Comparison of ENCODE assay signal across 28 cellular contexts in the genomic region with DNA sequence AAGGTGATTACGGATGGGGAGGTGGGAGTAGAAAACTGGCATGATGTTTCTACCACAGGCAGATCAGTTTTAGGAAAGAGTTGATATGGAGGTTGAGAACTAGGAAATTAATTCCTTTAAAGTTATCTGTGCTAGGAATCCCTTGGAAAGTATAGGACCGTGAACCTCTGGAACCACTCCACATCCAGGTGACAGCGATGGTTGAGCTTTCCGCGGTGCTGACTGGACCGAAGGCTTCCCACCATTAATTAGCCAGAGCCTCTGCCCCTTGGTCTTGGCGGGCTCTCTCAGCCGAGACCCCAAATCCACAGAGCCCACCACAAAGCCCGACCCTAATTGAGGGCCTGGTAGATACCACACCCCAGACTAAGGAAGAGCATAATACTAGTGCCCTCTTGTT.
"Had no signal": no experiment of that assay in that cellular context is flagged by ENCODE, and none has a peak within 500 bp of the region (broad histone marks: within the 10 kb centered on the region; RNA-seq: fewer than 3 reads in every experiment).

No MANE protein-coding gene starts in this region.

- H3K4me1 ChIP-seq: stomach, suprapubic skin, testis, thyroid gland, tibial artery, tibial nerve, upper lobe of left lung, upper lobe of right lung, uterus, vagina had no signal

- H3K4me3 Mint-ChIP-seq: stimulated activated effector memory CD8-positive, alpha-beta T cell treated with anti-CD3 and anti-CD28 coated beads, Interleukin-12 subunit alpha, Interleukin-12 subunit beta, amount 100 ng/mL, for 72 hours; stimulated activated memory B cell treated with anti-CD40 and anti-IgM and Interleukin-4, amounts not matched to agents 10 μg/mL and 1 μg/mL and 100 μg/mL, for 72 hours; stimulated activated naive B cell treated with anti-CD40 and anti-IgM and Interleukin-4, amounts not matched to agents 10 μg/mL and 1 μg/mL and 100 μg/mL, for 72 hours; stimulated activated naive CD8-positive, alpha-beta T cell treated with anti-CD3 and anti-CD28 coated beads, Interleukin-15, amount 100 ng/mL, for 72 hours; stimulated activated naive CD8-positive, alpha-beta T cell treated with anti-CD3 and anti-CD28 coated beads, Interleukin-15, Interleukin-2, amounts not matched to agents 100 ng/mL and 50 ng/mL, for 24 hours; type B pancreatic cell had no signal

- H3K27ac Mint-ChIP-seq: stimulated activated effector memory CD8-positive, alpha-beta T cell treated with anti-CD3 and anti-CD28 coated beads, Interleukin-12 subunit alpha, Interleukin-12 subunit beta, amount 100 ng/mL, for 72 hours; stimulated activated memory B cell treated with anti-CD40 and anti-IgM and Interleukin-4, amounts not matched to agents 10 μg/mL and 1 μg/mL and 100 μg/mL, for 72 hours; stimulated activated naive B cell treated with anti-CD40 and anti-IgM and Interleukin-4, amounts not matched to agents 10 μg/mL and 1 μg/mL and 100 μg/mL, for 72 hours; stimulated activated naive CD8-positive, alpha-beta T cell treated with anti-CD3 and anti-CD28 coated beads, Interleukin-15, amount 100 ng/mL, for 72 hours; stimulated activated naive CD8-positive, alpha-beta T cell treated with anti-CD3 and anti-CD28 coated beads, Interleukin-15, Interleukin-2, amounts not matched to agents 100 ng/mL and 50 ng/mL, for 24 hours; type B pancreatic cell had no signal

- H3K27me3 ChIP-seq: testis, thyroid gland, tibial artery, tibial nerve, transverse colon, upper lobe of left lung, upper lobe of right lung, uterus, vagina had no signal

- H3K36me3 ChIP-seq: stomach, suprapubic skin, thoracic aorta, thyroid gland, tibial artery, tibial nerve, transverse colon, upper lobe of left lung, upper lobe of right lung, uterus, vagina had no signal

- H3K9me3 ChIP-seq: stomach, suprapubic skin, testis, thoracic aorta, thyroid gland, tibial artery, tibial nerve, transverse colon, upper lobe of left lung, upper lobe of right lung, uterus, vagina had no signal

- DNase-seq: stimulated activated CD4-positive, alpha-beta T cell treated with anti-CD3 and anti-CD28 coated beads, Interleukin-2, amount 100 ng/mL, for 24 hours; stimulated activated CD4-positive, alpha-beta T cell treated with anti-CD3 and anti-CD28 coated beads, Interleukin-2, amount 100 ng/mL, for 48 hours; stimulated activated CD4-positive, alpha-beta T cell treated with anti-CD3 and anti-CD28 coated beads, Interleukin-4, amount 100 ng/mL, for 1 hour; stimulated activated CD4-positive, alpha-beta T cell treated with anti-CD3 and anti-CD28 coated beads, Interleukin-4, amount 100 ng/mL, for 24 hours; stimulated activated CD4-positive, alpha-beta T cell treated with anti-CD3 and anti-CD28 coated beads, Interleukin-4, amount 100 ng/mL, for 4 hours; stimulated activated CD8-positive, alpha-beta memory T cell treated with anti-CD3 and anti-CD28 coated beads, Interleukin-4, amount 100 ng/mL, for 48 hours; stimulated activated naive B cell treated with anti-CD40 and anti-IgM and Interleukin-4, amounts not matched to agents 10 μg/mL and 1 μg/mL and 100 μg/mL, for 72 hours; stimulated activated naive CD4-positive, alpha-beta T cell; stimulated activated naive CD4-positive, alpha-beta T cell treated with Interleukin-2 at 50 U/mL for 16 hours; stimulated activated naive CD8-positive, alpha-beta T cell treated with anti-CD3 and anti-CD28 coated beads, Interleukin-15, amount 100 ng/mL, for 72 hours; stimulated activated naive CD8-positive, alpha-beta T cell treated with anti-CD3 and anti-CD28 coated beads, Interleukin-15, Interleukin-2, amounts not matched to agents 100 U/mL and 50 U/mL, for 24 hours; stomach; substantia nigra; testis; thyroid gland; tibial artery; transverse colon; upper lobe of left lung; upper lobe of right lung; uterus had no signal

- ATAC-seq: stimulated activated effector memory CD8-positive, alpha-beta T cell treated with anti-CD3 and anti-CD28 coated beads, Interleukin-12 subunit alpha, Interleukin-12 subunit beta, amount 100 ng/mL, for 72 hours; stimulated activated memory B cell treated with anti-CD40 and anti-IgM and Interleukin-4, amounts not matched to agents 10 μg/mL and 1 μg/mL and 100 μg/mL, for 72 hours; stimulated activated naive B cell treated with anti-CD40 and anti-IgM and Interleukin-4, amounts not matched to agents 10 μg/mL and 1 μg/mL and 100 μg/mL, for 72 hours; stimulated activated naive CD8-positive, alpha-beta T cell treated with anti-CD3 and anti-CD28 coated beads, Interleukin-15, amount 100 ng/mL, for 72 hours; stimulated activated naive CD8-positive, alpha-beta T cell treated with anti-CD3 and anti-CD28 coated beads, Interleukin-15, Interleukin-2, amounts not matched to agents 100 U/mL and 50 U/mL, for 24 hours; upper lobe of right lung had no signal

- H3K27ac ChIP-seq: stomach, suprapubic skin, testis, thoracic aorta, thyroid gland, tibial artery, tibial nerve, transverse colon, upper lobe of left lung, upper lobe of right lung, uterus, vagina had no signal

- H3K9me3 Mint-ChIP-seq: stimulated activated effector memory CD8-positive, alpha-beta T cell treated with anti-CD3 and anti-CD28 coated beads, Interleukin-12 subunit alpha, Interleukin-12 subunit beta, amount 100 ng/mL, for 72 hours; stimulated activated memory B cell treated with anti-CD40 and anti-IgM and Interleukin-4, amounts not matched to agents 10 μg/mL and 1 μg/mL and 100 μg/mL, for 72 hours; stimulated activated naive B cell treated with anti-CD40 and anti-IgM and Interleukin-4, amounts not matched to agents 10 μg/mL and 1 μg/mL and 100 μg/mL, for 72 hours; stimulated activated naive CD8-positive, alpha-beta T cell treated with anti-CD3 and anti-CD28 coated beads, Interleukin-15, amount 100 ng/mL, for 72 hours; stimulated activated naive CD8-positive, alpha-beta T cell treated with anti-CD3 and anti-CD28 coated beads, Interleukin-15, Interleukin-2, amounts not matched to agents 100 ng/mL and 50 ng/mL, for 24 hours; type B pancreatic cell had no signal

- H3K36me3 Mint-ChIP-seq: stimulated activated effector memory CD8-positive, alpha-beta T cell treated with anti-CD3 and anti-CD28 coated beads, Interleukin-12 subunit alpha, Interleukin-12 subunit beta, amount 100 ng/mL, for 72 hours; stimulated activated memory B cell treated with anti-CD40 and anti-IgM and Interleukin-4, amounts not matched to agents 10 μg/mL and 1 μg/mL and 100 μg/mL, for 72 hours; stimulated activated naive B cell treated with anti-CD40 and anti-IgM and Interleukin-4, amounts not matched to agents 10 μg/mL and 1 μg/mL and 100 μg/mL, for 72 hours; type B pancreatic cell had no signal

- H3K4me1 Mint-ChIP-seq: stimulated activated effector memory CD8-positive, alpha-beta T cell treated with anti-CD3 and anti-CD28 coated beads, Interleukin-12 subunit alpha, Interleukin-12 subunit beta, amount 100 ng/mL, for 72 hours; stimulated activated memory B cell treated with anti-CD40 and anti-IgM and Interleukin-4, amounts not matched to agents 10 μg/mL and 1 μg/mL and 100 μg/mL, for 72 hours; stimulated activated naive CD8-positive, alpha-beta T cell treated with anti-CD3 and anti-CD28 coated beads, Interleukin-15, amount 100 ng/mL, for 72 hours had no signal

- H3K4me3 ChIP-seq: stomach, suprapubic skin, testis, thoracic aorta, thyroid gland, tibial artery, tibial nerve, transverse colon, upper lobe of left lung, upper lobe of right lung, uterus, vagina had no signal

- H3K27me3 Mint-ChIP-seq: stimulated activated memory B cell treated with anti-CD40 and anti-IgM and Interleukin-4, amounts not matched to agents 10 μg/mL and 1 μg/mL and 100 μg/mL, for 72 hours had no signal
